28 cellular contexts compared by ENCODE assay signal in genomic region chr21:36408568-36408967, GRCh38.
"Had no signal": no experiment of that assay in that cellular context is flagged by ENCODE, and none has a peak within 500 bp of the region (broad histone marks: within the 10 kb centered on the region; RNA-seq: fewer than 3 reads in every experiment).

No MANE protein-coding gene starts in this region.

- H3K27me3 Mint-ChIP-seq: naive B cell; natural killer cell treated with Interleukin-12 subunit alpha and Interleukin-12 subunit beta and Interleukin-15 and Interleukin-18, amount 100 ng/mL, for 72 hours; stimulated activated naive B cell treated with anti-CD40 and anti-IgM and Interleukin-4, amounts not matched to agents 10 μg/mL and 1 μg/mL and 100 μg/mL, for 72 hours had no signal

- H2AFZ ChIP-seq: parathyroid adenoma had no signal

- H3K9ac ChIP-seq: parathyroid adenoma had no signal

- H3K4me2 ChIP-seq: smooth muscle cell had no signal

- H3K4me3 ChIP-seq: left ventricle myocardium inferior, lung, right atrium auricular region, right lobe of liver, smooth muscle cell, stomach, testis, thyroid gland, transverse colon, upper lobe of right lung had no signal

- H3K4me1 Mint-ChIP-seq: naive B cell; neural crest cell; stimulated activated naive B cell treated with anti-CD40 and anti-IgM and Interleukin-4, amounts not matched to agents 10 μg/mL and 1 μg/mL and 100 μg/mL, for 72 hours had no signal

- H3K9me3 Mint-ChIP-seq: immature natural killer cell; mesothelial cell of epicardium; natural killer cell treated with Interleukin-12 subunit alpha and Interleukin-12 subunit beta and Interleukin-15 and Interleukin-18, amount 100 ng/mL, for 72 hours; neural crest cell; stimulated activated naive B cell treated with anti-CD40 and anti-IgM and Interleukin-4, amounts not matched to agents 10 μg/mL and 1 μg/mL and 100 μg/mL, for 72 hours had no signal

- H3K4me1 ChIP-seq: left ventricle myocardium inferior, parathyroid adenoma, right atrium auricular region, right lobe of liver, stomach, testis, thyroid gland, transverse colon, upper lobe of right lung had no signal

- H3K4me3 Mint-ChIP-seq: immature natural killer cell; mesothelial cell of epicardium; naive B cell; natural killer cell treated with Interleukin-12 subunit alpha and Interleukin-12 subunit beta and Interleukin-15 and Interleukin-18, amount 100 ng/mL, for 72 hours; neural crest cell; stimulated activated naive B cell treated with anti-CD40 and anti-IgM and Interleukin-4, amounts not matched to agents 10 μg/mL and 1 μg/mL and 100 μg/mL, for 72 hours had no signal

- H3K36me3 ChIP-seq: right atrium auricular region, right lobe of liver, thyroid gland, transverse colon, upper lobe of right lung had no signal

- H3K9me3 ChIP-seq: left ventricle myocardium inferior, right atrium auricular region, right lobe of liver, stomach, testis, thyroid gland, transverse colon, upper lobe of right lung had no signal

- FAIRE-seq: islet of Langerhans, kidney, urothelium cell line had no signal

- ATAC-seq: natural killer cell treated with Interleukin-12 subunit alpha and Interleukin-12 subunit beta and Interleukin-15 and Interleukin-18, amount 100 ng/mL, for 72 hours; right lobe of liver; stimulated activated naive B cell treated with anti-CD40 and anti-IgM and Interleukin-4, amounts not matched to agents 10 μg/mL and 1 μg/mL and 100 μg/mL, for 72 hours; stimulated activated naive CD8-positive, alpha-beta T cell treated with anti-CD3 and anti-CD28 coated beads, Interleukin-15, Interleukin-2, amounts not matched to agents 100 U/mL and 50 U/mL, for 24 hours; upper lobe of right lung had no signal

- DNase-seq: hypothalamus; immature natural killer cell; kidney; left colon; left ventricle myocardium inferior; mesendoderm; naive B cell; nucleus accumbens; stimulated activated CD4-positive, alpha-beta T cell treated with anti-CD3 and anti-CD28 coated beads, Interleukin-1b, Interleukin-23, amount 100 ng/mL, for 48 hours; stimulated activated CD4-positive, alpha-beta T cell treated with anti-CD3 and anti-CD28 coated beads, Interleukin-2, amount 100 ng/mL, for 48 hours; stimulated activated CD4-positive, alpha-beta T cell treated with anti-CD3 and anti-CD28 coated beads, Interleukin-4, amount 100 ng/mL, for 4 hours; stimulated activated naive B cell treated with anti-CD40 and anti-IgM and Interleukin-4, amounts not matched to agents 10 μg/mL and 1 μg/mL and 100 μg/mL, for 72 hours; stimulated activated naive CD8-positive, alpha-beta T cell treated with anti-CD3 and anti-CD28 coated beads, Interleukin-15, Interleukin-2, amounts not matched to agents 100 U/mL and 50 U/mL, for 24 hours; stomach; testis; thyroid gland; transverse colon; upper lobe of right lung had no signal

- H3K79me2 ChIP-seq: parathyroid adenoma had no signal

- H3K27me3 ChIP-seq: right atrium auricular region, right lobe of liver, stomach, testis, thyroid gland, transverse colon, upper lobe of right lung had no signal

- H3K27ac ChIP-seq: left ventricle myocardium inferior, parathyroid adenoma, right atrium auricular region, right lobe of liver, stomach, testis, thyroid gland, transverse colon, upper lobe of right lung had no signal

- H3K27ac Mint-ChIP-seq: mesothelial cell of epicardium; natural killer cell treated with Interleukin-12 subunit alpha and Interleukin-12 subunit beta and Interleukin-15 and Interleukin-18, amount 100 ng/mL, for 72 hours; stimulated activated naive B cell treated with anti-CD40 and anti-IgM and Interleukin-4, amounts not matched to agents 10 μg/mL and 1 μg/mL and 100 μg/mL, for 72 hours had no signal
